1 cellular context compared by ENCODE assay signal in genomic region chr21:46607605-46608004, GRCh38.
TF ChIP-seq lines count a peak whose summit lies in the region.

No MANE protein-coding gene starts in this region.

TF ChIP-seq in GM12878, 131 proteins besides CTCF, POLR2A, EP300 and RAD21:
- TF ChIP-seq IKZF1 (conservative IDR thresholded peaks at IDR 0.05) (0 out of 2 replicates have a peak, but pooled peaks have one; percentile 17), SPI1 (IDR thresholded peaks at IDR 0.05; ENCODE audit: borderline replicate concordance, insufficient read depth, low read depth, low read length) (peak; percentile 12; the same call in 1 of the 2 replicates), RELB (IDR thresholded peaks at IDR 0.05; ENCODE audit: low read depth) (peak; percentile 16; the same call in 1 of the 2 replicates), CHD4 (IDR thresholded peaks at IDR 0.05) (no peak)
TF ChIP-seq in GM12878: peak in this region for 3.
